In genomic region chr12:116532986-116533342, GRCh38 we compare ENCODE assay signal across 8 cellular contexts. TPM values are rescaled to one million over a fixed set of nuclear protein-coding genes. Genes with fewer than 3 reads are reported as not detected.
DNase-seq lines count a peak whose midpoint lies in the region; FAIRE-seq and TF ChIP-seq lines count a peak whose summit lies in the region.

No MANE protein-coding gene starts in this region.

- TF ChIP-seq CTCF in H1 (IDR thresholded peaks at IDR 0.05; ENCODE audit: control extremely low read depth in 1 of 3, insufficient read depth in 1 of 3, low read depth in 1 of 3, low read length in 3 of 3): no peak

- no peak for FAIRE-seq in H1 (lab: Jason Lieb, UNC)

- no peak for TF ChIP-seq RAD21 in H1 (IDR thresholded peaks at IDR 0.05 in 1 of 2, conservative IDR thresholded peaks at IDR 0.05 in 1 of 2; ENCODE audit: low read depth in 2 of 2, low read length in 2 of 2)

- TF ChIP-seq POLR2A in H1 (IDR thresholded peaks at IDR 0.05; ENCODE audit: control extremely low read depth in 1 of 2, low read depth in 2 of 2, low read length in 2 of 2): no peak

- no peaks in the 10 kb centered on the region for H4K20me1 ChIP-seq in H1 (replicated peaks in 1 of 2; ENCODE audit: control insufficient read depth in 1 of 2, insufficient read depth in 2 of 2, low read length in 2 of 2)

- peaks cover 26% of the 10 kb centered on the region for H3K4me1 Mint-ChIP-seq in T-helper 1 cell treated with Interleukin-12 subunit alpha and Interleukin-12 subunit beta and Interleukin-4 antibody, amounts not matched to agents 30 μg/mL and 1 μg/mL, for 36 hours (ENCODE audit: low read depth)

- H3K79me1 ChIP-seq in H1 (ENCODE audit: low read depth, low read length): no peaks in the 10 kb centered on the region

- H3K23me2 ChIP-seq in H1 (ENCODE audit: low read depth, low read length): peaks cover 12% of the 10 kb centered on the region

- H3K9me3 Mint-ChIP-seq in T-helper 1 cell treated with Interleukin-12 subunit alpha and Interleukin-12 subunit beta and Interleukin-4 antibody, amounts not matched to agents 30 μg/mL and 1 μg/mL, for 36 hours: peaks cover under 1% of the 10 kb centered on the region

- no peak overlapping the region for H3K14ac ChIP-seq in H1 (ENCODE audit: insufficient read length)

- H4K8ac ChIP-seq in H1 (ENCODE audit: extremely low read depth, insufficient read depth, low read length): no peak overlapping the region

- no peaks in the 10 kb centered on the region for H3K79me2 ChIP-seq in H1 (ENCODE audit: control insufficient read depth in 1 of 2, insufficient read depth in 2 of 2, low read length in 2 of 2)

- H3K23ac ChIP-seq in H1 (ENCODE audit: insufficient read length): no peak overlapping the region

- DNase-seq in T-helper 1 cell (no peak), NCI-H2029 (lab: John Stamatoyannopoulos, UW) (peak; percentile 86), H1 (ENCODE audit: low read depth in 1 of 2, low spot score in 2 of 2) (no peak), skeletal muscle cell (ENCODE audit: low read depth) (no peak), pons (ENCODE audit: low spot score) (no peak), GM03348 (ENCODE audit: low spot score) (no peak)
- no peak for DNase-seq in activated effector memory CD4-positive, alpha-beta T cell treated with anti-CD3 and anti-CD28 coated beads, Interleukin-2, amount 50 U/mL, for 16 hours

- POLR2A ChIA-PET in H1 (lab: Charles Lee; ENCODE audit: partially characterized antibody): interaction anchor here (1.2 to 3.4 kb wide), 3 partner anchors 8 to 106 kb away, joined by 3 to 17 read pairs (median 16); no protein-coding TSS in a partner anchor

- peak overlapping the region in 3 of 4 experiments; percentile 17 to 84 (median 81); a peak in 5 of 8 replicates for H3K4me3 ChIP-seq in H1 (ENCODE audit: extremely low read depth in 1 of 4, insufficient read depth in 2 of 4, low read depth in 3 of 4, low read length in 4 of 4)
- peak overlapping the region; percentile 52 for H3K4me3 ChIP-seq in skeletal muscle cell (ENCODE audit: low read depth, low read length)

- H2BK120ac ChIP-seq in H1 (replicated peaks; ENCODE audit: low read depth, low read length): no peak overlapping the region

- no peak overlapping the region for H2AK5ac ChIP-seq in H1 (ENCODE audit: low read depth, low read length)

- no peak overlapping the region for H3K27ac Mint-ChIP-seq in T-helper 1 cell treated with Interleukin-12 subunit alpha and Interleukin-12 subunit beta and Interleukin-4 antibody, amounts not matched to agents 30 μg/mL and 1 μg/mL, for 36 hours

- peaks cover 2% of the 10 kb centered on the region for H3K36me3 Mint-ChIP-seq in T-helper 1 cell treated with Interleukin-12 subunit alpha and Interleukin-12 subunit beta and Interleukin-4 antibody, amounts not matched to agents 30 μg/mL and 1 μg/mL, for 36 hours (ENCODE audit: low read depth)

- H3K9ac ChIP-seq in H1 (replicated peaks in 1 of 4; ENCODE audit: extremely low read depth in 1 of 4, low read depth in 3 of 4, low read length in 3 of 4): no peak overlapping the region

- CTCF ChIA-PET in H1 (lab: Charles Lee; ENCODE audit: partially characterized antibody): interaction anchor here (1.0 to 1.5 kb wide), 3 partner anchors 8 to 67 kb away, joined by 4 to 7 read pairs (median 4); no protein-coding TSS in a partner anchor

- peak overlapping the region; percentile 85 for H3K4me3 Mint-ChIP-seq in T-helper 1 cell treated with Interleukin-12 subunit alpha and Interleukin-12 subunit beta and Interleukin-4 antibody, amounts not matched to agents 30 μg/mL and 1 μg/mL, for 36 hours

- peaks cover 0 to 3% (median 0%) of the 10 kb centered on the region in 4 experiments; a peak in 4 of 7 replicates for H3K27me3 ChIP-seq in H1 (replicated peaks in 1 of 4; ENCODE audit: control insufficient read depth in 3 of 4, extremely low read depth in 1 of 4, insufficient read depth in 3 of 4, low read length in 3 of 4)

- peak overlapping the region; percentile 10; the same call in 1 of the 2 replicates for H2BK15ac ChIP-seq in H1 (ENCODE audit: low read length)

- no peak for TF ChIP-seq EP300 in H1 (IDR thresholded peaks at IDR 0.05; ENCODE audit: borderline replicate concordance in 1 of 2, low read depth in 2 of 2, low read length in 2 of 2)

- H2BK20ac ChIP-seq in H1 (ENCODE audit: low read length): no peak overlapping the region

- peak overlapping the region; percentile 10 for H3K4ac ChIP-seq in H1 (replicated peaks; ENCODE audit: insufficient read length, low read depth, low read length)

- H3K9me3 ChIP-seq in H1 (ENCODE audit: insufficient read depth in 2 of 2, low read depth in 1 of 2, low read length in 1 of 2): no peaks in the 10 kb centered on the region

- H4K5ac ChIP-seq in H1 (ENCODE audit: insufficient read length, low read depth, low read length): no peak overlapping the region

- H3K27ac ChIP-seq in H1 (ENCODE audit: low read depth, low read length): no peak overlapping the region

- H2BK12ac ChIP-seq in H1 (ENCODE audit: low read depth, low read length): peak overlapping the region; percentile 5; the same call in 1 of the 2 replicates

- H3K4me1 ChIP-seq in H1 (replicated peaks in 1 of 4; ENCODE audit: control insufficient read depth in 3 of 4, insufficient read depth in 4 of 4, low read length in 3 of 4): peaks cover 0 to 15% (median 10%) of the 10 kb centered on the region in 4 experiments; a peak in 6 of 7 replicates

- no peaks in the 10 kb centered on the region for H3K36me3 ChIP-seq in H1 (ENCODE audit: control insufficient read depth in 2 of 4, insufficient read depth in 4 of 4, low read length in 3 of 4)

- H4K91ac ChIP-seq in H1 (replicated peaks; ENCODE audit: insufficient read length, low read length): no peak overlapping the region

- H3K27me3 Mint-ChIP-seq in T-helper 1 cell treated with Interleukin-12 subunit alpha and Interleukin-12 subunit beta and Interleukin-4 antibody, amounts not matched to agents 30 μg/mL and 1 μg/mL, for 36 hours (ENCODE audit: low read depth): peaks cover 14% of the 10 kb centered on the region

- H2AFZ ChIP-seq in H1 (ENCODE audit: low read length): peak overlapping the region; percentile 95

- H3K4me2 ChIP-seq in H1 (ENCODE audit: insufficient read depth in 1 of 2, low read depth in 2 of 2, low read length in 2 of 2): peak overlapping the region; percentile 61 to 98

- peak overlapping the region; percentile 14; the same call in 1 of the 2 replicates for H3K18ac ChIP-seq in H1 (ENCODE audit: extremely low read depth, low read length)

- H3K56ac ChIP-seq in H1 (replicated peaks; ENCODE audit: insufficient read length, low read depth, low read length): no peak overlapping the region

- H2BK5ac ChIP-seq in H1 (ENCODE audit: low read depth, low read length): no peak overlapping the region

- WGBS in H1 (ENCODE audit: extremely low coverage in 1 of 2, insufficient coverage in 1 of 2, insufficient read length in 1 of 2, insufficient replicate concordance in 2 of 2, low coverage in 1 of 2, low lambda C conversion rate in 2 of 2, missing lambda C conversion rate in 1 of 2), 2 experiments: 11% methylated on average over 7 of the region's 11 CpGs; no CpG with 5 or more reads in 1 of the 2 experiments

TF ChIP-seq in H1, 55 proteins besides CTCF, POLR2A, EP300 and RAD21 (continues in another document):
- TF ChIP-seq TEAD4 (IDR thresholded peaks at IDR 0.05; ENCODE audit: low read depth, low read length) (no peak), SP2 (IDR thresholded peaks at IDR 0.05; ENCODE audit: low read length) (no peak), RBBP5 (IDR thresholded peaks at IDR 0.05; ENCODE audit: borderline replicate concordance, low read depth, low read length) (no peak), RNF2 (IDR thresholded peaks at IDR 0.05; ENCODE audit: borderline replicate concordance, low read depth, low read length, missing control alignments, poor library complexity, severe bottlenecking) (no peak), SUZ12 (IDR thresholded peaks at IDR 0.05; ENCODE audit: low read length) (no peak), ATF2 (IDR thresholded peaks at IDR 0.05; ENCODE audit: low read length) (no peak), SIRT6 (IDR thresholded peaks at IDR 0.05; ENCODE audit: low read length) (no peak), MAX (IDR thresholded peaks at IDR 0.05) (no peak), CBX8 (IDR thresholded peaks at IDR 0.05; ENCODE audit: borderline replicate concordance, low read depth, low read length) (no peak), TCF12 (IDR thresholded peaks at IDR 0.05; ENCODE audit: low read depth, low read length) (no peak), GTF2F1 (IDR thresholded peaks at IDR 0.05; ENCODE audit: borderline replicate concordance, low read depth, low read length) (no peak), RFX5 (IDR thresholded peaks at IDR 0.05; ENCODE audit: borderline replicate concordance, low read depth, low read length) (no peak), NANOG (IDR thresholded peaks at IDR 0.05; ENCODE audit: insufficient read depth, low read depth, low read length, poor library complexity, severe bottlenecking) (no peak), HDAC2 (IDR thresholded peaks at IDR 0.05; ENCODE audit: borderline replicate concordance in 1 of 2, low read depth in 2 of 2, low read length in 2 of 2) (no peak), TAF1 (IDR thresholded peaks at IDR 0.05; ENCODE audit: low read depth, low read length) (no peak; the same call in 1 of the 2 replicates)

RNA-seq across cellular contexts. Expression of gene MAP1LC3B2, which starts 26.2 kb away (rescaled TPM):
- 1.3 and 1.5 TPM in 2 replicates for total RNA-seq in H1 (2021; fragmentation: NEBNext Ultra II Directional; extraction: Animal tissue kit (Norgen Biotek cat#: 25700))
- polyA plus RNA-seq in H1 (2011; rRNA removed): 0.39 TPM in 2 replicates
- 0.93 TPM for polyA plus RNA-seq in H1 (2011; cell fraction: cytosol; rRNA removed)
- 2.5 TPM for polyA plus RNA-seq in H1 (2011; cell fraction: nucleus; rRNA removed)
- polyA plus RNA-seq in H1 (2012, experiment 1 of 2): 3.1 to 5.2 TPM (median 3.9 TPM) in 4 replicates
- polyA plus RNA-seq in H1 (2012, experiment 2 of 2): not detected
- 0.28 TPM for polyA plus RNA-seq in H1 (2013, experiment 1 of 2)
- 0.22 TPM for polyA plus RNA-seq in H1 (2013, experiment 2 of 2)
- 0.73 and 2.6 TPM in 2 replicates for polyA minus RNA-seq in H1 (2011; rRNA and poly(A)+ RNA removed)
- not detected for polyA minus RNA-seq in H1 (2011; cell fraction: cytosol; rRNA and poly(A)+ RNA removed)
- 2.1 TPM for polyA minus RNA-seq in H1 (2011; cell fraction: nucleus; rRNA and poly(A)+ RNA removed)
